In the genomic region with DNA sequence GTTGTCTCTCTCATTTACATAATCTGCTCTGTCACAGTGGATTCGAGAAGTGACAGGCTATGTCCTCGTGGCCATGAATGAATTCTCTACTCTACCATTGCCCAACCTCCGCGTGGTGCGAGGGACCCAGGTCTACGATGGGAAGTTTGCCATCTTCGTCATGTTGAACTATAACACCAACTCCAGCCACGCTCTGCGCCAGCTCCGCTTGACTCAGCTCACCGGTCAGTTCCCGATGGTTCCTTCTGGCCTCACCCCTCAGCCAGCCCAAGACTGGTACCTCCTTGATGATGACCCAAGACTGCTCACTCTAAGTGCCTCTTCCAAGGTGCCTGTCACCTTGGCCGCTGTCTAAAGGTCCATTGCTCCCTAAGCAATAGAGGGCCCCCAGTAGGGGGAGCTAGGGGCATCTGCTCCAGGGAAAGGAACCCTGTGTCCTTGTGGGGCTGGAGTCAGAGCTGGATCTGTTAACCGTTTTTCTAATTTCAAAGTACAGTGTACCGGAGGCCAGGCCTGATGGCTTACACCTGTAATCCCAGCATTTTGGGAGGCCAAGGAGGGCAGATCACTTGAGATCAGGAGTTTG, we compare ENCODE assay signal across 10 cellular contexts. TPM values are rescaled to one million over a fixed set of nuclear protein-coding genes. Genes with fewer than 3 reads are reported as not detected.
DNase-seq lines count a peak whose midpoint lies in the region; ATAC-seq and TF ChIP-seq lines count a peak whose summit lies in the region.
"Had no signal": no experiment of that assay in that cellular context is flagged by ENCODE, and none has a peak within 500 bp of the region (broad histone marks: within the 10 kb centered on the region; RNA-seq: fewer than 3 reads in every experiment).

No MANE protein-coding gene starts in this region.

- H3K36me3 ChIP-seq in ascending aorta, result no peaks in the 10 kb centered on the region
- H3K36me3 ChIP-seq: thoracic aorta had no signal

- no peaks in the 10 kb centered on the region for H3K36me3 Mint-ChIP-seq in dendritic cell treated with granulocyte-macrophage colony-stimulating factor and Interleukin-4, amounts not matched to agents 40 ng/mL and 50 ng/mL, for 4 days (ENCODE audit: low read depth)
- H3K36me3 Mint-ChIP-seq: brain had no signal

- no peaks in the 10 kb centered on the region for H3K9me3 Mint-ChIP-seq in dendritic cell treated with granulocyte-macrophage colony-stimulating factor and Interleukin-4, amounts not matched to agents 40 ng/mL and 50 ng/mL, for 4 days
- H3K9me3 Mint-ChIP-seq: brain had no signal

- H3K27ac Mint-ChIP-seq in dendritic cell treated with granulocyte-macrophage colony-stimulating factor and Interleukin-4, amounts not matched to agents 40 ng/mL and 50 ng/mL, for 4 days, result peak overlapping the region; percentile 15
- H3K27ac Mint-ChIP-seq: brain had no signal

- peaks cover 4 to 5% of the 10 kb centered on the region in 2 donors for H3K4me1 ChIP-seq in ascending aorta

- H3K27me3 Mint-ChIP-seq in dendritic cell treated with granulocyte-macrophage colony-stimulating factor and Interleukin-4, amounts not matched to agents 40 ng/mL and 50 ng/mL, for 4 days, result peaks cover 46% of the 10 kb centered on the region

- peak in 1 of 3 experiments; percentile 4 for TF ChIP-seq CTCF in ascending aorta (IDR thresholded peaks at IDR 0.05)

- intact Hi-C loops in dendritic cell treated with granulocyte-macrophage colony-stimulating factor and Interleukin-4, amounts not matched to agents 40 ng/mL and 50 ng/mL, for 4 days (cut with micrococcal nuclease), result no loop called here
- intact Hi-C loops in ascending aorta (cut with DNase I), result no loop called here

- ATAC-seq in GM19023 (IDR thresholded peaks at IDR 0.05; ENCODE audit: unreplicated experiment), result no peak

- H3K9me3 ChIP-seq in ascending aorta, result no peaks in the 10 kb centered on the region
- H3K9me3 ChIP-seq: thoracic aorta had no signal

- DNase-seq in activated naive CD4-positive, alpha-beta T cell treated with Interleukin-2 at 50 U/mL for 16 hours, result peak; percentile 6
- no peak for DNase-seq in activated naive CD4-positive, alpha-beta T cell (lab: John Stamatoyannopoulos, UW)
- DNase-seq in OCI-M1 (lab: John Stamatoyannopoulos, UW) (peak; percentile 56), substantia nigra (lab: John Stamatoyannopoulos, UW) (peak in 5 of 49 donors; percentile 3 to 16 (median 10)), SKM-1 (lab: John Stamatoyannopoulos, UW; ENCODE audit: unreplicated experiment) (no peak), ascending aorta (ENCODE audit: low spot score in 2 of 2) (no peak)

- H3K4me3 ChIP-seq in ascending aorta, result no peak overlapping the region
- H3K4me3 ChIP-seq: thoracic aorta had no signal

- no peaks in the 10 kb centered on the region for H3K27me3 ChIP-seq in ascending aorta

- H3K4me3 Mint-ChIP-seq in dendritic cell treated with granulocyte-macrophage colony-stimulating factor and Interleukin-4, amounts not matched to agents 40 ng/mL and 50 ng/mL, for 4 days, result no peak overlapping the region

- H3K27ac ChIP-seq in substantia nigra (ENCODE audit: low read depth, low read length, poor library complexity, severe bottlenecking) (peak overlapping the region; percentile 99), ascending aorta (no peak overlapping the region)
- H3K27ac ChIP-seq: thoracic aorta had no signal

- peaks cover 37% of the 10 kb centered on the region for H3K4me1 Mint-ChIP-seq in dendritic cell treated with granulocyte-macrophage colony-stimulating factor and Interleukin-4, amounts not matched to agents 40 ng/mL and 50 ng/mL, for 4 days (ENCODE audit: low read depth)

RNA-seq across cellular contexts. Expression of a gene that starts 5.1 kb away (rescaled TPM):
- 3.2 TPM for total RNA-seq in ascending aorta

RNA-seq across cellular contexts. Expression of a gene that starts 19.3 kb away (rescaled TPM):
- 101 TPM for total RNA-seq in ascending aorta

RNA-seq across cellular contexts. Expression of a gene that starts 31.4 kb away (rescaled TPM):
- 1,819 TPM for total RNA-seq in ascending aorta

RNA-seq across cellular contexts. Expression of a gene that starts 33.0 kb away (rescaled TPM):
- 11.1 TPM for total RNA-seq in ascending aorta

RNA-seq across cellular contexts. Expression of a gene that starts 43.0 kb away (rescaled TPM):
- 119 TPM for total RNA-seq in ascending aorta

Comparison
In these comparisons a context has a peak if more than half of its experiments do, and no peak if none do; other contexts are left out.
1. DNase-seq: peak in activated naive CD4-positive, alpha-beta T cell treated with Interleukin-2 at 50 U/mL for 16 hours (single experiment) and OCI-M1 (single experiment); none in activated naive CD4-positive, alpha-beta T cell (0 of 4), SKM-1 (single experiment) and ascending aorta (0 of 2).